27 cellular contexts compared by ENCODE assay signal in the genomic region with DNA sequence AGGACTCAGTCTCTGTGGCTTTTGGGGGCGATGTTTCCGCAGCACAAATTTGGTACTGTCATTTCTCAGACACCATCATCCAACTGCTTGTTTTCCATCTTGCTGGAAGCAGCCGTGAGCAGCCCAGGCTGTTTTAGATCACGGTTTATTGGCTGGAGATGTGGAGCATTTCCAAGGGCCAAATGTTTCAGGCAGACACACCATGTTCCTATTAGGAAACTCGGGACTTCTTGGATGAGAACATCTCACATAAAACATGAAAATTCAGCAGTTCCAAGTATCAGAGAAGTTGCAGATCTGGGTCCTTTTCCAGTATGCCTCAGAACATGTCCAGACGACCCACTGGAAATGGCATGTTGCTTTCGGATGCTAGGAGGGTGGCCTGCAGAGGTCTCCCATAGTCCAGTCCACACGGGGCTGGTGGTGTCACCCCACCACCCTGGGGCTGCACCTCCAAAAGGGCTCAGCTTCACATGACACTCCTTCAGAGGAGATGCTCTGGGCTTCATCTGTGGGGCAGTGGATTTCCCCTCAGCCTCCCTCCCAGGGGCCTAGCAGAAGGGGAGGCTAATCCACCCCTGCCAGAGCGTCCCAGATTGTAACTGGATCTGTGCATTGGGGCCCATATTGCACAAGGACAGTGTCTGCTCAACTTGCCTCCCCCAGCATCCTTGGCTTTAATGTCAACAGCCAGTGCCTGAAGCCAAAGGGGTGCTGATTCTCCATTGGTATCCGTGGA.
DNase-seq lines count a peak whose midpoint lies in the region; ATAC-seq, FAIRE-seq and TF ChIP-seq lines count a peak whose summit lies in the region.
"Had no signal": no experiment of that assay in that cellular context is flagged by ENCODE, and none has a peak within 500 bp of the region (broad histone marks: within the 10 kb centered on the region; RNA-seq: fewer than 3 reads in every experiment).

No MANE protein-coding gene starts in this region.

- WGBS in heart left ventricle, 4 donors: 65 to 78% (median 72%) methylated on average over 8 to 10 of the region's 10 CpGs

- DNase-seq in Peyer's patch (no peak), heart left ventricle (peak in 1 of 5 donors; percentile 23), urothelium cell line (ENCODE audit: low spot score) (no peak), GM12891 (ENCODE audit: insufficient read length, low spot score) (no peak)
- no peak for DNase-seq in naive thymus-derived CD4-positive, alpha-beta T cell
- DNase-seq: activated CD4-positive, alpha-beta memory T cell treated with anti-CD3 and anti-CD28 coated beads, Interleukin-2, amount 10 ng/mL, durations not matched to agents 7 days and 5 days; activated naive CD4-positive, alpha-beta T cell treated with Interleukin-2 at 50 U/mL for 16 hours; activated T-cell treated with anti-CD3 and anti-CD28 coated beads, Interleukin-2, amount 50 U/mL, for 24 hours; CD4-positive, CD25-positive, alpha-beta regulatory T cell; DMS153; GF-D8; HCEC 1CT; MG63; midbrain; NCI-H1436 treated with DMSO at 0.1 percent for 48 hours; PC-9; T-helper 2 cell had no signal

- H3K4me1 ChIP-seq in Peyer's patch (no peaks in the 10 kb centered on the region), heart left ventricle (peaks cover 0 to 3% (median 0%) of the 10 kb centered on the region in 12 donors), stomach smooth muscle (ENCODE audit: control insufficient read depth, insufficient read depth, low read length) (peaks cover 9% of the 10 kb centered on the region)
- no peaks in the 10 kb centered on the region for H3K4me1 ChIP-seq in naive thymus-derived CD4-positive, alpha-beta T cell (ENCODE audit: control insufficient read depth in 2 of 2, insufficient read depth in 2 of 2, low read length in 2 of 2)
- H3K4me1 ChIP-seq: ascending aorta had no signal

- no peak overlapping the region for H3K9ac ChIP-seq in stomach smooth muscle (ENCODE audit: low read length in 2 of 2)

- H3K4me3 ChIP-seq in Peyer's patch (no peak overlapping the region), heart left ventricle (no peak overlapping the region), stomach smooth muscle (ENCODE audit: low read length in 2 of 2) (peak overlapping the region in 1 of 2 donors; percentile 22)
- no peak overlapping the region for H3K4me3 ChIP-seq in naive thymus-derived CD4-positive, alpha-beta T cell (ENCODE audit: low read length)
- H3K4me3 ChIP-seq: ascending aorta, hepatocyte, MG63, PC-9 had no signal

- no peak overlapping the region for H3K4me3 Mint-ChIP-seq in nephron
- no peak overlapping the region for H3K4me3 Mint-ChIP-seq in naive thymus-derived CD4-positive, alpha-beta T cell
- H3K4me3 Mint-ChIP-seq: activated CD4-positive, alpha-beta memory T cell treated with anti-CD3 and anti-CD28 coated beads, Interleukin-2, amount 10 ng/mL, durations not matched to agents 7 days and 5 days; activated T-cell treated with anti-CD3 and anti-CD28 coated beads, Interleukin-2, amount 50 U/mL, for 24 hours; CD4-positive, CD25-positive, alpha-beta regulatory T cell; IgD-negative memory B cell; stimulated activated naive CD8-positive, alpha-beta T cell treated with anti-CD3 and anti-CD28 coated beads, Interleukin-15, Interleukin-2, amounts not matched to agents 100 ng/mL and 50 ng/mL, for 24 hours; WTC11 had no signal

- H3K27ac Mint-ChIP-seq in nephron: peak overlapping the region in 2 of 3 experiments; percentile 57 to 82
- no peak overlapping the region for H3K27ac Mint-ChIP-seq in naive thymus-derived CD4-positive, alpha-beta T cell
- H3K27ac Mint-ChIP-seq: activated CD4-positive, alpha-beta memory T cell treated with anti-CD3 and anti-CD28 coated beads, Interleukin-2, amount 10 ng/mL, durations not matched to agents 7 days and 5 days; activated T-cell treated with anti-CD3 and anti-CD28 coated beads, Interleukin-2, amount 50 U/mL, for 24 hours; CD4-positive, CD25-positive, alpha-beta regulatory T cell; IgD-negative memory B cell; stimulated activated naive CD8-positive, alpha-beta T cell treated with anti-CD3 and anti-CD28 coated beads, Interleukin-15, Interleukin-2, amounts not matched to agents 100 ng/mL and 50 ng/mL, for 24 hours; WTC11 had no signal

- peaks cover 21% of the 10 kb centered on the region for H3K4me1 Mint-ChIP-seq in nephron
- no peaks in the 10 kb centered on the region for H3K4me1 Mint-ChIP-seq in naive thymus-derived CD4-positive, alpha-beta T cell
- H3K4me1 Mint-ChIP-seq: activated CD4-positive, alpha-beta memory T cell treated with anti-CD3 and anti-CD28 coated beads, Interleukin-2, amount 10 ng/mL, durations not matched to agents 7 days and 5 days; CD4-positive, CD25-positive, alpha-beta regulatory T cell; IgD-negative memory B cell had no signal

- CTCF ChIA-PET in naive thymus-derived CD4-positive, alpha-beta T cell (lab: Charles Lee): no interaction called here

- H3K27me3 Mint-ChIP-seq in nephron (ENCODE audit: low read depth): no peaks in the 10 kb centered on the region
- peaks cover 0 to 23% (median 9%) of the 10 kb centered on the region in 5 donors for H3K27me3 Mint-ChIP-seq in naive thymus-derived CD4-positive, alpha-beta T cell
- H3K27me3 Mint-ChIP-seq: activated CD4-positive, alpha-beta memory T cell treated with anti-CD3 and anti-CD28 coated beads, Interleukin-2, amount 10 ng/mL, durations not matched to agents 7 days and 5 days; IgD-negative memory B cell; stimulated activated naive CD8-positive, alpha-beta T cell treated with anti-CD3 and anti-CD28 coated beads, Interleukin-15, Interleukin-2, amounts not matched to agents 100 ng/mL and 50 ng/mL, for 24 hours had no signal

- TF ChIP-seq CTCF in Peyer's patch (IDR thresholded peaks at IDR 0.05) (no peak), heart left ventricle (IDR thresholded peaks at IDR 0.05) (no peak), nephron (IDR thresholded peaks at IDR 0.05; ENCODE audit: unreplicated experiment in 3 of 3) (no peak)

- intact Hi-C loops in heart left ventricle (cut with DNase I): no loop called here
- intact Hi-C loops in naive thymus-derived CD4-positive, alpha-beta T cell (cut with micrococcal nuclease): no loop called here

- POLR2A ChIA-PET in naive thymus-derived CD4-positive, alpha-beta T cell (lab: Charles Lee): no interaction called here

- no peaks in the 10 kb centered on the region for H3K27me3 ChIP-seq in Peyer's patch
- no peaks in the 10 kb centered on the region for H3K27me3 ChIP-seq in heart left ventricle
- H3K27me3 ChIP-seq in stomach smooth muscle (ENCODE audit: control insufficient read depth in 1 of 2, insufficient read depth in 2 of 2, low read length in 2 of 2): no peaks in the 10 kb centered on the region
- no peaks in the 10 kb centered on the region for H3K27me3 ChIP-seq in naive thymus-derived CD4-positive, alpha-beta T cell (ENCODE audit: control insufficient read depth in 2 of 2, insufficient read depth in 2 of 2, low read length in 2 of 2)
- H3K27me3 ChIP-seq: ascending aorta, hepatocyte, MG63 had no signal

- peak in 3 of 4 donors; percentile 53 to 73 (median 61) for ATAC-seq in heart left ventricle
- no peak for ATAC-seq in GM21619 (IDR thresholded peaks at IDR 0.05; ENCODE audit: unreplicated experiment)
- no peak for ATAC-seq in naive thymus-derived CD4-positive, alpha-beta T cell
- ATAC-seq: WTC11 had no signal

- no peak for TF ChIP-seq POLR2A in Peyer's patch (IDR thresholded peaks at IDR 0.05)
- TF ChIP-seq POLR2A in heart left ventricle (IDR thresholded peaks at IDR 0.05): no peak
- no peak for TF ChIP-seq POLR2A in GM12891 (IDR thresholded peaks at IDR 0.05; ENCODE audit: low read depth, low read length)

- H3K27ac ChIP-seq in Peyer's patch: peak overlapping the region in 3 of 4 donors; percentile 42 to 69 (median 47)
- peak overlapping the region in 3 of 12 donors; percentile 1 to 71 (median 2) for H3K27ac ChIP-seq in heart left ventricle
- peak overlapping the region; percentile 53 for H3K27ac ChIP-seq in stomach smooth muscle (ENCODE audit: low read length)
- H3K27ac ChIP-seq in naive thymus-derived CD4-positive, alpha-beta T cell (ENCODE audit: low read depth, low read length): no peak overlapping the region
- H3K27ac ChIP-seq: ascending aorta, hepatocyte, HL-60, PC-9 had no signal

- H3K36me3 Mint-ChIP-seq in nephron (ENCODE audit: low read depth): no peaks in the 10 kb centered on the region
- H3K36me3 Mint-ChIP-seq in naive thymus-derived CD4-positive, alpha-beta T cell: peaks cover 0 to 3% (median 0%) of the 10 kb centered on the region in 5 donors
- H3K36me3 Mint-ChIP-seq: CD4-positive, CD25-positive, alpha-beta regulatory T cell; IgD-negative memory B cell had no signal

- H3K9me3 Mint-ChIP-seq in nephron: peaks cover 9% of the 10 kb centered on the region
- peaks cover 0 to 10% (median 7%) of the 10 kb centered on the region in 11 donors for H3K9me3 Mint-ChIP-seq in naive thymus-derived CD4-positive, alpha-beta T cell
- H3K9me3 Mint-ChIP-seq: stimulated activated naive CD8-positive, alpha-beta T cell treated with anti-CD3 and anti-CD28 coated beads, Interleukin-15, Interleukin-2, amounts not matched to agents 100 ng/mL and 50 ng/mL, for 24 hours had no signal

- H3K9me3 ChIP-seq in Peyer's patch: no peaks in the 10 kb centered on the region
- no peaks in the 10 kb centered on the region for H3K9me3 ChIP-seq in heart left ventricle
- H3K9me3 ChIP-seq in stomach smooth muscle (ENCODE audit: control insufficient read depth in 2 of 2, low read length in 2 of 2): no peaks in the 10 kb centered on the region
- H3K9me3 ChIP-seq in naive thymus-derived CD4-positive, alpha-beta T cell (ENCODE audit: control insufficient read depth in 2 of 3, low read length in 3 of 3): no peaks in the 10 kb centered on the region
- H3K9me3 ChIP-seq: ascending aorta, MG63 had no signal

- FAIRE-seq in urothelium cell line (lab: Jason Lieb, UNC) (no peak), GM12891 (lab: Jason Lieb, UNC) (no peak)
- FAIRE-seq: keratinocyte had no signal

- no peaks in the 10 kb centered on the region for H3K36me3 ChIP-seq in Peyer's patch
- H3K36me3 ChIP-seq in heart left ventricle: no peaks in the 10 kb centered on the region
- no peaks in the 10 kb centered on the region for H3K36me3 ChIP-seq in stomach smooth muscle (ENCODE audit: control insufficient read depth in 2 of 2, insufficient read depth in 2 of 2, low read length in 2 of 2)
- no peaks in the 10 kb centered on the region for H3K36me3 ChIP-seq in naive thymus-derived CD4-positive, alpha-beta T cell (ENCODE audit: control insufficient read depth in 2 of 3, insufficient read depth in 3 of 3, low read length in 3 of 3)
- H3K36me3 ChIP-seq: ascending aorta, MG63 had no signal

TF ChIP-seq in GM12891, 5 proteins besides CTCF, POLR2A, EP300 and RAD21:
- TF ChIP-seq SPI1 (IDR thresholded peaks at IDR 0.05; ENCODE audit: low read depth, low read length): no peak
- TF ChIP-seq TAF1 (IDR thresholded peaks at IDR 0.05; ENCODE audit: low read depth, low read length): no peak
- TF ChIP-seq POLR2AphosphoS5 (IDR thresholded peaks at IDR 0.05; ENCODE audit: low read depth, low read length): no peak
- TF ChIP-seq PAX5 (IDR thresholded peaks at IDR 0.05; ENCODE audit: insufficient read depth, low read length, severe bottlenecking): no peak
- TF ChIP-seq POU2F2 (IDR thresholded peaks at IDR 0.05; ENCODE audit: low read depth, low read length): no peak

Comparison
In these comparisons a context has a peak if more than half of its experiments do, and no peak if none do; other contexts are left out.
1. ATAC-seq: peak in heart left ventricle (3 of 4); none in GM21619 (single experiment) and naive thymus-derived CD4-positive, alpha-beta T cell (single experiment).
2. H3K27ac Mint-ChIP-seq: peak in nephron (2 of 3); none in naive thymus-derived CD4-positive, alpha-beta T cell (0 of 9).